In the genomic region with DNA sequence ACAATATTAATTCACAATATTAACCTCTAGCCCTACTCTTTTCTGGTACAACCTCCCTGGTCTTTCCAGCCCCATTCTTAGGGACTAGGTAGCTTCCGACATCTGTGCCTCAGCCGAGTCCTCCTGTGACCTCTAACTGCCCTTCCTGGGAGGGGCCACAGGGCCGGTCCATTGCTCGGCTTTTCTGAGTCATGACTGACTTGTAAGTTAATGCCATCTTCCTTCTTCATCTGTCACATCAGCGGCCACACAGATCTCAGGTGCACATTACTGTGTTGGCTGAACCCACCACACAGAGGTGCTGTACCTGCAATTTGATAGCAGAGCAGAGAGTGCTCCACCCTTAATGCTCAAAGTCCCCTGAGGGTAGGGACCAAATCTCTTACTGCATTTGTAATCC, we compare ENCODE assay signal across 1 cellular context.
TF ChIP-seq lines count a peak whose summit lies in the region.

No MANE protein-coding gene starts in this region.

TF ChIP-seq in IMR-90, 13 proteins besides CTCF, POLR2A, EP300 and RAD21:
- TF ChIP-seq BHLHE40 (IDR thresholded peaks at IDR 0.05; ENCODE audit: low read depth, low read length): no peak
- no peak for TF ChIP-seq SMC3 (IDR thresholded peaks at IDR 0.05; ENCODE audit: low read depth, low read length)
- no peak for TF ChIP-seq CEBPB (IDR thresholded peaks at IDR 0.05; ENCODE audit: low read depth, low read length)
- TF ChIP-seq RCOR1 (IDR thresholded peaks at IDR 0.05; ENCODE audit: insufficient replicate concordance, low read length): no peak
- TF ChIP-seq, protein P1, sequence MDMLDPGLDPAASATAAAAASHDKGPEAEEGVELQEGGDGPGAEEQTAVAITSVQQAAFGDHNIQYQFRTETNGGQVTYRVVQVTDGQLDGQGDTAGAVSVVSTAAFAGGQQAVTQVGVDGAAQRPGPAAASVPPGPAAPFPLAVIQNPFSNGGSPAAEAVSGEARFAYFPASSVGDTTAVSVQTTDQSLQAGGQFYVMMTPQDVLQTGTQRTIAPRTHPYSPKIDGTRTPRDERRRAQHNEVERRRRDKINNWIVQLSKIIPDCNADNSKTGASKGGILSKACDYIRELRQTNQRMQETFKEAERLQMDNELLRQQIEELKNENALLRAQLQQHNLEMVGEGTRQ (IDR thresholded peaks at IDR 0.05; ENCODE audit: low read depth, low read length): no peak
- no peak for TF ChIP-seq MXI1 (IDR thresholded peaks at IDR 0.05; ENCODE audit: borderline replicate concordance, low read depth, low read length)
- no peak for TF ChIP-seq FOS (IDR thresholded peaks at IDR 0.05; ENCODE audit: low read depth, low read length)
- TF ChIP-seq ELK1 (IDR thresholded peaks at IDR 0.05; ENCODE audit: borderline replicate concordance, low read depth, low read length): no peak
